Comparison of ENCODE assay signal across 13 cellular contexts in the genomic region with DNA sequence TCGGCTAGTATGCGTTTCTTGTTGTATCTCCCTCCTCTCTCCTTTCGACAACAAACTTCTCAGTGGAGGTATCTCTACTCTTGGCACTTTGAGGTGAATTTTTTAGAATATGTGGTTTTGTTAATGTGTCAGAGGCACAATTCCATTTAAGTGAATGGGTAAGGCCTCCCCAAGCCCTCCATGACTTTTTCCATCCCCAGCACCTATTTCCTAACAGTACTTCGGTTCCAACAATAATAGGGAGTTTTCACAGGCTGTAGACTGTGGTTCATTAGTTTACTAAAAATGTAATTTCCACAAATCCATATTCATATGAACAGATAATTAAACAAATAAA.
DNase-seq lines count a peak whose midpoint lies in the region; ATAC-seq, FAIRE-seq and TF ChIP-seq lines count a peak whose summit lies in the region.
"Had no signal": no experiment of that assay in that cellular context is flagged by ENCODE, and none has a peak within 500 bp of the region (broad histone marks: within the 10 kb centered on the region; RNA-seq: fewer than 3 reads in every experiment).

No MANE protein-coding gene starts in this region.

- no peaks in the 10 kb centered on the region for H3K9me1 ChIP-seq in endothelial cell of umbilical vein (replicated peaks; ENCODE audit: control insufficient read depth, extremely low read depth, insufficient read depth, low read length)

- no peaks in the 10 kb centered on the region for H3K27me3 ChIP-seq in RWPE2 (ENCODE audit: insufficient read depth, poor library complexity, severe bottlenecking)
- H3K27me3 ChIP-seq in endothelial cell of umbilical vein (ENCODE audit: control insufficient read depth in 2 of 2, insufficient read depth in 2 of 2, low read length in 2 of 2), result no peaks in the 10 kb centered on the region
- H3K27me3 ChIP-seq in mucosa of stomach (ENCODE audit: control insufficient read depth, insufficient read depth, low read length), result no peaks in the 10 kb centered on the region
- no peaks in the 10 kb centered on the region for H3K27me3 ChIP-seq in thoracic aorta (replicated peaks; ENCODE audit: insufficient read depth)

- FAIRE-seq in endothelial cell of umbilical vein (lab: Jason Lieb, UNC) (no peak), urothelium cell line (lab: Jason Lieb, UNC) (no peak)

- CTCF ChIA-PET in endothelial cell of umbilical vein (lab: Charles Lee), result no interaction called here

- no peak overlapping the region for H3K4me2 ChIP-seq in endothelial cell of umbilical vein (ENCODE audit: insufficient read depth, low read length)

- TF ChIP-seq POLR2A in endothelial cell of umbilical vein (IDR thresholded peaks at IDR 0.05; ENCODE audit: low read depth, low read length), result no peak

- dilution Hi-C loops in endothelial cell of umbilical vein (cut with MboI; ENCODE audit: extremely low pct_ligation_motif_present, low sequenced_read_pairs), result no loop called here

- DNase-seq in RWPE2 (ENCODE audit: low spot score) (no peak), endothelial cell of umbilical vein (ENCODE audit: low read depth, low spot score) (no peak), thoracic aorta (ENCODE audit: low spot score) (no peak), cerebellar cortex (ENCODE audit: low spot score) (no peak), dedifferentiated amniotic fluid mesenchymal stem cell (ENCODE audit: extremely low spot score) (no peak), urothelium cell line (ENCODE audit: low spot score) (no peak)
- DNase-seq: activated CD4-positive, alpha-beta T cell treated with anti-CD3 and anti-CD28 coated beads for 48 hours; CD4-positive, alpha-beta memory T cell; NCI-H2171 treated with DMSO at 0.1 percent for 48 hours; posterior cingulate gyrus; stimulated activated naive CD8-positive, alpha-beta T cell treated with anti-CD3 and anti-CD28 coated beads, Interleukin-15, Interleukin-2, amounts not matched to agents 100 U/mL and 50 U/mL, for 24 hours had no signal

- ATAC-seq in RWPE2 (ENCODE audit: low read depth) (no peak), thoracic aorta (ENCODE audit: insufficient number of reproducible peaks, low FRiP score, low read depth) (no peak), GM19023 (IDR thresholded peaks at IDR 0.05; ENCODE audit: unreplicated experiment) (no peak)
- ATAC-seq: stimulated activated naive CD8-positive, alpha-beta T cell treated with anti-CD3 and anti-CD28 coated beads, Interleukin-15, Interleukin-2, amounts not matched to agents 100 U/mL and 50 U/mL, for 24 hours had no signal

- H3K79me2 ChIP-seq in endothelial cell of umbilical vein (ENCODE audit: control insufficient read depth, insufficient read depth, low read length), result peaks cover 96% of the 10 kb centered on the region

- H3K4me1 ChIP-seq in RWPE2 (ENCODE audit: insufficient read depth, poor library complexity, severe bottlenecking) (peaks cover 12% of the 10 kb centered on the region), endothelial cell of umbilical vein (ENCODE audit: control insufficient read depth, extremely low read depth, insufficient read depth, low read length) (peaks cover 52% of the 10 kb centered on the region), mucosa of stomach (ENCODE audit: control insufficient read depth, insufficient read depth, low read length) (peaks cover 10% of the 10 kb centered on the region), thoracic aorta (ENCODE audit: control insufficient read depth in 1 of 2, low read depth in 2 of 2) (peaks cover 16 to 59% of the 10 kb centered on the region in 2 donors)

- POLR2A ChIA-PET in endothelial cell of umbilical vein (lab: Charles Lee), result interaction anchor here (1.5 kb wide), 1 partner anchor 14 kb away, joined by 4 read pairs; no protein-coding TSS in a partner anchor

- H3K27ac ChIP-seq in RWPE2 (ENCODE audit: poor library complexity, severe bottlenecking) (peak overlapping the region; percentile 27), endothelial cell of umbilical vein (ENCODE audit: insufficient read depth, low read depth, low read length) (peak overlapping the region; percentile 25), thoracic aorta (peak overlapping the region; percentile 84 to 88)

- H2AFZ ChIP-seq in endothelial cell of umbilical vein (ENCODE audit: low read depth, low read length), result no peak overlapping the region

- H3K9ac ChIP-seq in endothelial cell of umbilical vein (replicated peaks; ENCODE audit: extremely low read depth, insufficient read depth, low read length) (no peak overlapping the region), mucosa of stomach (ENCODE audit: low read length) (peak overlapping the region; percentile 7)

- no TSS peak for BruUV-seq in endothelial cell of umbilical vein (replicated peaks; lab: Mats Ljungman, UMichigan)

- H3K4me3 ChIP-seq in RWPE2 (ENCODE audit: severe bottlenecking), result no peak overlapping the region
- H3K4me3 ChIP-seq in endothelial cell of umbilical vein (replicated peaks in 1 of 3; ENCODE audit: insufficient read depth in 1 of 3, low read depth in 1 of 3, low read length in 3 of 3), result no peak overlapping the region
- no peak overlapping the region for H3K4me3 ChIP-seq in mucosa of stomach (ENCODE audit: low read length)
- peak overlapping the region; percentile 56 for H3K4me3 ChIP-seq in thoracic aorta

- H3K36me3 ChIP-seq in RWPE2 (ENCODE audit: low read depth) (peaks cover 10% of the 10 kb centered on the region), endothelial cell of umbilical vein (ENCODE audit: control insufficient read depth in 2 of 2, extremely low read depth in 1 of 2, insufficient read depth in 2 of 2, low read length in 2 of 2) (peaks cover 9 to 25% of the 10 kb centered on the region in 2 experiments), mucosa of stomach (ENCODE audit: control insufficient read depth, insufficient read depth, low read length) (no peaks in the 10 kb centered on the region), thoracic aorta (no peaks in the 10 kb centered on the region)

- no peaks in the 10 kb centered on the region for H4K20me1 ChIP-seq in endothelial cell of umbilical vein (replicated peaks; ENCODE audit: control insufficient read depth, extremely low read depth, insufficient read depth, low read length)

- no peak for TF ChIP-seq CTCF in RWPE2 (IDR thresholded peaks at IDR 0.05; ENCODE audit: poor library complexity, severe bottlenecking)
- TF ChIP-seq CTCF in endothelial cell of umbilical vein (IDR thresholded peaks at IDR 0.05; ENCODE audit: extremely low read depth in 1 of 2, insufficient read depth in 1 of 2, low read depth in 1 of 2, low read length in 2 of 2), result no peak
- no peak for TF ChIP-seq CTCF in thoracic aorta (IDR thresholded peaks at IDR 0.05)

- no peaks in the 10 kb centered on the region for H3K9me3 ChIP-seq in RWPE2 (ENCODE audit: severe bottlenecking)
- H3K9me3 ChIP-seq in endothelial cell of umbilical vein (replicated peaks; ENCODE audit: control insufficient read depth, insufficient read depth, low read length), result no peaks in the 10 kb centered on the region
- no peaks in the 10 kb centered on the region for H3K9me3 ChIP-seq in mucosa of stomach (ENCODE audit: control insufficient read depth, low read length)
- no peaks in the 10 kb centered on the region for H3K9me3 ChIP-seq in thoracic aorta

- intact Hi-C loops in endothelial cell of umbilical vein (cut with micrococcal nuclease), result no loop called here

TF ChIP-seq in endothelial cell of umbilical vein, 7 proteins besides CTCF, POLR2A, EP300 and RAD21:
- TF ChIP-seq POLR2AphosphoS5 (IDR thresholded peaks at IDR 0.05; ENCODE audit: insufficient read depth, low read depth, low read length) (no peak), MYC (IDR thresholded peaks at IDR 0.05; ENCODE audit: low read depth, low read length) (no peak), JUN (IDR thresholded peaks at IDR 0.05; ENCODE audit: borderline replicate concordance, insufficient read depth, insufficient read length, low read depth) (no peak), FOS (IDR thresholded peaks at IDR 0.05; ENCODE audit: borderline replicate concordance, insufficient read depth, low read length) (no peak), EZH2 (IDR thresholded peaks at IDR 0.05; ENCODE audit: borderline replicate concordance, low read depth, low read length, severe bottlenecking) (no peak), GATA2 (IDR thresholded peaks at IDR 0.05; ENCODE audit: insufficient read depth, insufficient read length, low read depth, low read length) (no peak)
- TF ChIP-seq, protein P1, sequence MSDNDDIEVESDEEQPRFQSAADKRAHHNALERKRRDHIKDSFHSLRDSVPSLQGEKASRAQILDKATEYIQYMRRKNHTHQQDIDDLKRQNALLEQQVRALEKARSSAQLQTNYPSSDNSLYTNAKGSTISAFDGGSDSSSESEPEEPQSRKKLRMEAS (IDR thresholded peaks at IDR 0.05; ENCODE audit: insufficient read depth, insufficient read length), result no peak
TF ChIP-seq in endothelial cell of umbilical vein: peak in this region for 0.

Comparison
In these comparisons a context has a peak if more than half of its experiments do, and no peak if none do; other contexts are left out.
1. H3K27ac ChIP-seq: peak in every context shown above with its lines; median percentile 86 in thoracic aorta; 27 in RWPE2; 25 in endothelial cell of umbilical vein.